In the genomic region with DNA sequence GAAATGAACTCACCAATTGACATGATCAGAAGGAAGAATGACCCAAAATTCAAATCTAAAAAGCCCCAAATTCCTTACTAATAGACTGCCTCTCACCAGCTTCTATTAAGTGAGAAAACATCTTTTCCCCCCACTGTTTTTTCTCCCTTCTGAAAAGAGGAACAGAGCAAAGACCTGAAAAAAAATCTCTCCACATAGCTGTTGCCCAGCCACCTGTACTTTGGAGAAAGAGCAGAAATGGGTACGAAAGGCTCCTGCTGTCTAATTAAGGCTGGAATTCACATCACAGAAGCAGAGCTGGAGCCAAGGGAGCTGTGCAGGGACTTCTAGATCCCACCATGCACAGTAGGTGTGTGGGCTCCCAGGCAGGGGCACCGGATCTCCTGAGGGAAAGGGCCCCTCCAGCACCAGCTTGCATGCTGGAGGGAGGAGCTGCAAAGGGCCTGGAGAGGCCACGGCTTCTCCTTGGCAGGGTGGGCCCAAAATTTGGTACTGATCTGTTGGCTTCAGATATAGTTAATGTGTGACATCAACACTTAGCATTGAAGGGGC, we compare ENCODE assay signal across 13 cellular contexts.
DNase-seq lines count a peak whose midpoint lies in the region; ATAC-seq, FAIRE-seq and TF ChIP-seq lines count a peak whose summit lies in the region.
"Had no signal": no experiment of that assay in that cellular context is flagged by ENCODE, and none has a peak within 500 bp of the region (broad histone marks: within the 10 kb centered on the region; RNA-seq: fewer than 3 reads in every experiment).

No MANE protein-coding gene starts in this region.

- ATAC-seq in GM18505 (IDR thresholded peaks at IDR 0.05; ENCODE audit: unreplicated experiment) (peak; percentile 17), GM21528 (IDR thresholded peaks at IDR 0.05; ENCODE audit: low FRiP score, unreplicated experiment) (peak; percentile 21), HG03342 (IDR thresholded peaks at IDR 0.05; ENCODE audit: unreplicated experiment) (peak; percentile 15), left lung (no peak)
- ATAC-seq: activated CD8-positive, alpha-beta T cell treated with anti-CD3 and anti-CD28 coated beads, Interleukin-2, amount 10 ng/mL, durations not matched to agents 7 days and 5 days had no signal

- no peaks in the 10 kb centered on the region for H3K36me3 ChIP-seq in H1 (ENCODE audit: control insufficient read depth in 2 of 4, insufficient read depth in 4 of 4, low read length in 3 of 4)
- no peaks in the 10 kb centered on the region for H3K36me3 ChIP-seq in CD4-positive, alpha-beta memory T cell (ENCODE audit: insufficient read depth, low read length)
- no peaks in the 10 kb centered on the region for H3K36me3 ChIP-seq in left lung

- no peak overlapping the region for H4K8ac ChIP-seq in H1 (ENCODE audit: extremely low read depth, insufficient read depth, low read length)

- no peak overlapping the region for H3K4me3 Mint-ChIP-seq in CD4-positive, alpha-beta memory T cell
- H3K4me3 Mint-ChIP-seq in Calu3 (ENCODE audit: low read depth, unreplicated experiment) (no peak overlapping the region), chondrocyte (ENCODE audit: unreplicated experiment) (no peak overlapping the region)
- H3K4me3 Mint-ChIP-seq: activated CD8-positive, alpha-beta T cell treated with anti-CD3 and anti-CD28 coated beads, Interleukin-2, amount 10 ng/mL, durations not matched to agents 7 days and 5 days had no signal

- H3K14ac ChIP-seq in H1 (ENCODE audit: insufficient read length), result no peak overlapping the region

- H2BK20ac ChIP-seq in H1 (ENCODE audit: low read length), result no peak overlapping the region

- H4K20me1 ChIP-seq in H1 (replicated peaks in 1 of 2; ENCODE audit: control insufficient read depth in 1 of 2, insufficient read depth in 2 of 2, low read length in 2 of 2), result no peaks in the 10 kb centered on the region

- no peak for TF ChIP-seq CTCF in H1 (IDR thresholded peaks at IDR 0.05; ENCODE audit: control extremely low read depth in 1 of 3, insufficient read depth in 1 of 3, low read depth in 1 of 3, low read length in 3 of 3)
- no peak for TF ChIP-seq CTCF in Calu3 (IDR thresholded peaks at IDR 0.05; ENCODE audit: unreplicated experiment)
- no peak for TF ChIP-seq CTCF in left lung (IDR thresholded peaks at IDR 0.05)
- TF ChIP-seq CTCF in chondrocyte (IDR thresholded peaks at IDR 0.05), result no peak

- no peak overlapping the region for H2BK15ac ChIP-seq in H1 (ENCODE audit: low read length)

- no peak overlapping the region for H2BK5ac ChIP-seq in H1 (ENCODE audit: low read depth, low read length)

- no peak overlapping the region for H4K5ac ChIP-seq in H1 (ENCODE audit: insufficient read length, low read depth, low read length)

- H3K79me1 ChIP-seq in H1 (ENCODE audit: low read depth, low read length), result no peaks in the 10 kb centered on the region

- H3K9me3 ChIP-seq in H1 (ENCODE audit: insufficient read depth in 2 of 2, low read depth in 1 of 2, low read length in 1 of 2) (no peaks in the 10 kb centered on the region), left lung (peaks cover 0 to under 1% of the 10 kb centered on the region in 2 donors)
- no peaks in the 10 kb centered on the region for H3K9me3 ChIP-seq in CD4-positive, alpha-beta memory T cell (ENCODE audit: control insufficient read depth in 1 of 2, low read length in 2 of 2)

- H3K27ac ChIP-seq in H1 (ENCODE audit: low read depth, low read length) (no peak overlapping the region), left lung (no peak overlapping the region)
- no peak overlapping the region for H3K27ac ChIP-seq in CD4-positive, alpha-beta memory T cell (ENCODE audit: low read depth, low read length)

- BruUV-seq in Calu3 (replicated peaks; lab: Mats Ljungman, UMichigan), result no TSS peak

- H2BK120ac ChIP-seq in H1 (replicated peaks; ENCODE audit: low read depth, low read length), result no peak overlapping the region

- no peak overlapping the region for H3K4me2 ChIP-seq in H1 (ENCODE audit: insufficient read depth in 1 of 2, low read depth in 2 of 2, low read length in 2 of 2)

- peak; percentile 7 for TF ChIP-seq POLR2A in GM18505 (IDR thresholded peaks at IDR 0.05; ENCODE audit: borderline replicate concordance, extremely low read depth, insufficient read depth, insufficient read length)
- TF ChIP-seq POLR2A in H1 (IDR thresholded peaks at IDR 0.05; ENCODE audit: control extremely low read depth in 1 of 2, low read depth in 2 of 2, low read length in 2 of 2), result no peak

- TF ChIP-seq EP300 in H1 (IDR thresholded peaks at IDR 0.05; ENCODE audit: borderline replicate concordance in 1 of 2, low read depth in 2 of 2, low read length in 2 of 2), result no peak

- 95% methylated on average over 3 of the region's 3 CpGs; no CpG with 5 or more reads in 1 of the 2 experiments for WGBS in H1 (ENCODE audit: extremely low coverage in 1 of 2, insufficient coverage in 1 of 2, insufficient read length in 1 of 2, insufficient replicate concordance in 2 of 2, low coverage in 1 of 2, low lambda C conversion rate in 2 of 2, missing lambda C conversion rate in 1 of 2), 2 experiments

- H3K9me3 Mint-ChIP-seq in CD4-positive, alpha-beta memory T cell, result no peaks in the 10 kb centered on the region
- H3K9me3 Mint-ChIP-seq in Calu3 (ENCODE audit: low read depth, unreplicated experiment) (peaks cover 3% of the 10 kb centered on the region), chondrocyte (ENCODE audit: low read depth) (no peaks in the 10 kb centered on the region)
- H3K9me3 Mint-ChIP-seq: nephron had no signal

- H3K9ac ChIP-seq in H1 (replicated peaks in 1 of 4; ENCODE audit: extremely low read depth in 1 of 4, low read depth in 3 of 4, low read length in 3 of 4), result no peak overlapping the region

- H3K23me2 ChIP-seq in H1 (ENCODE audit: low read depth, low read length), result no peaks in the 10 kb centered on the region

- H3K79me2 ChIP-seq in H1 (ENCODE audit: control insufficient read depth in 1 of 2, insufficient read depth in 2 of 2, low read length in 2 of 2), result no peaks in the 10 kb centered on the region

- H3K36me3 Mint-ChIP-seq in CD4-positive, alpha-beta memory T cell, result no peaks in the 10 kb centered on the region
- no peaks in the 10 kb centered on the region for H3K36me3 Mint-ChIP-seq in Calu3 (ENCODE audit: insufficient read depth, unreplicated experiment)
- no peaks in the 10 kb centered on the region for H3K36me3 Mint-ChIP-seq in chondrocyte (ENCODE audit: low read depth)
- H3K36me3 Mint-ChIP-seq: CD14-positive monocyte had no signal

- H3K27me3 ChIP-seq in H1 (replicated peaks in 1 of 4; ENCODE audit: control insufficient read depth in 3 of 4, extremely low read depth in 1 of 4, insufficient read depth in 3 of 4, low read length in 3 of 4) (peaks cover 0 to 2% (median 0%) of the 10 kb centered on the region in 4 experiments; a peak in 1 of 7 replicates), left lung (no peaks in the 10 kb centered on the region)
- H3K27me3 ChIP-seq in CD4-positive, alpha-beta memory T cell (ENCODE audit: insufficient read depth, low read length), result no peaks in the 10 kb centered on the region

- H3K4ac ChIP-seq in H1 (replicated peaks; ENCODE audit: insufficient read length, low read depth, low read length), result no peak overlapping the region

- H3K4me3 ChIP-seq in H1 (ENCODE audit: extremely low read depth in 1 of 4, insufficient read depth in 2 of 4, low read depth in 3 of 4, low read length in 4 of 4) (no peak overlapping the region), left lung (no peak overlapping the region)
- no peak overlapping the region for H3K4me3 ChIP-seq in CD4-positive, alpha-beta memory T cell (ENCODE audit: low read length in 2 of 2)

- POLR2A ChIA-PET in H1 (lab: Charles Lee; ENCODE audit: partially characterized antibody), result no interaction called here
- POLR2A ChIA-PET in CD4-positive, alpha-beta memory T cell (lab: Charles Lee; ENCODE audit: partially characterized antibody), result interaction anchor here (1.1 kb wide), 1 partner anchor 24 kb away, joined by 3 read pairs; no protein-coding TSS in a partner anchor

- H3K4me1 Mint-ChIP-seq in CD4-positive, alpha-beta memory T cell, result peaks cover 17 to 62% (median 38%) of the 10 kb centered on the region in 4 donors
- H3K4me1 Mint-ChIP-seq in Calu3 (ENCODE audit: low read depth, unreplicated experiment) (peaks cover 9% of the 10 kb centered on the region), chondrocyte (ENCODE audit: low read depth) (peaks cover 13% of the 10 kb centered on the region)

- DNase-seq in H1 (ENCODE audit: low read depth in 1 of 2, low spot score in 2 of 2) (no peak), Calu3 (no peak), left lung (no peak), chondrocyte (ENCODE audit: low spot score) (no peak)
- DNase-seq in CD4-positive, alpha-beta memory T cell, result no peak
- DNase-seq: activated CD8-positive, alpha-beta T cell treated with anti-CD3 and anti-CD28 coated beads, Interleukin-2, amount 10 ng/mL, durations not matched to agents 7 days and 5 days; activated naive CD4-positive, alpha-beta T cell treated with Interleukin-2 at 50 U/mL for 16 hours; NCI-H2171 had no signal

- peak overlapping the region in 1 of 7 donors; percentile 37 for H3K27ac Mint-ChIP-seq in CD4-positive, alpha-beta memory T cell
- H3K27ac Mint-ChIP-seq in Calu3 (ENCODE audit: unreplicated experiment), result no peak overlapping the region
- H3K27ac Mint-ChIP-seq in chondrocyte (ENCODE audit: unreplicated experiment), result no peak overlapping the region
- H3K27ac Mint-ChIP-seq: activated CD8-positive, alpha-beta T cell treated with anti-CD3 and anti-CD28 coated beads, Interleukin-2, amount 10 ng/mL, durations not matched to agents 7 days and 5 days had no signal

- TF ChIP-seq RAD21 in H1 (IDR thresholded peaks at IDR 0.05 in 1 of 2, conservative IDR thresholded peaks at IDR 0.05 in 1 of 2; ENCODE audit: low read depth in 2 of 2, low read length in 2 of 2), result no peak

- H2AK5ac ChIP-seq in H1 (ENCODE audit: low read depth, low read length), result no peak overlapping the region

- FAIRE-seq in H1 (lab: Jason Lieb, UNC), result no peak

- H2AFZ ChIP-seq in H1 (ENCODE audit: low read length), result no peak overlapping the region

- no peak overlapping the region for H3K56ac ChIP-seq in H1 (replicated peaks; ENCODE audit: insufficient read length, low read depth, low read length)

- intact Hi-C loops in CD4-positive, alpha-beta memory T cell (cut with micrococcal nuclease), result loop anchor here (5.0 kb wide), 1 partner anchor 73 kb away; a partner anchor contains a TSS
- intact Hi-C loops in Calu3 (cut with micrococcal nuclease; ENCODE audit: unreplicated experiment), result loop anchor here (1.0 kb wide), 1 partner anchor 28 kb away; no protein-coding TSS in a partner anchor
- intact Hi-C loops in left lung (cut with DNase I), result no loop called here

- H3K23ac ChIP-seq in H1 (ENCODE audit: insufficient read length), result no peak overlapping the region

- no peak overlapping the region for H4K91ac ChIP-seq in H1 (replicated peaks; ENCODE audit: insufficient read length, low read length)

- no peak overlapping the region for H3K18ac ChIP-seq in H1 (ENCODE audit: extremely low read depth, low read length)

- H3K27me3 Mint-ChIP-seq in CD4-positive, alpha-beta memory T cell, result no peaks in the 10 kb centered on the region
- H3K27me3 Mint-ChIP-seq in Calu3 (ENCODE audit: unreplicated experiment), result peaks cover 26% of the 10 kb centered on the region
- H3K27me3 Mint-ChIP-seq in chondrocyte (ENCODE audit: low read depth), result no peaks in the 10 kb centered on the region

- CTCF ChIA-PET in H1 (lab: Charles Lee; ENCODE audit: partially characterized antibody), result interaction anchor here (0.9 to 6.5 kb wide), 5 partner anchors 19 to 190 kb away, joined by 3 to 46 read pairs (median 8); no protein-coding TSS in a partner anchor
- CTCF ChIA-PET in CD4-positive, alpha-beta memory T cell (lab: Charles Lee; ENCODE audit: partially characterized antibody), result interaction anchor here (1.2 kb wide), 1 partner anchor 24 kb away, joined by 3 read pairs; no protein-coding TSS in a partner anchor
- CTCF ChIA-PET in Calu3 (lab: Charles Lee), result no interaction called here

- H3K4me1 ChIP-seq in H1 (replicated peaks in 1 of 4; ENCODE audit: control insufficient read depth in 3 of 4, insufficient read depth in 4 of 4, low read length in 3 of 4), result peaks cover 2 to 6% (median 5%) of the 10 kb centered on the region in 4 experiments; a peak in 5 of 7 replicates
- peaks cover 20% of the 10 kb centered on the region for H3K4me1 ChIP-seq in CD4-positive, alpha-beta memory T cell (ENCODE audit: insufficient read depth, low read length)
- peaks cover 8 to 20% of the 10 kb centered on the region in 2 donors for H3K4me1 ChIP-seq in left lung

- H2BK12ac ChIP-seq in H1 (ENCODE audit: low read depth, low read length), result 0 out of 2 replicates have a peak overlapping the region, but pooled peaks have one; percentile 27

Comparison
In these comparisons a context has a peak if more than half of its experiments do, and no peak if none do; other contexts are left out.
1. intact Hi-C loops: an anchor here in CD4-positive, alpha-beta memory T cell (5.0 kb wide) and Calu3 (1.0 kb wide); none called in left lung.